In genomic region chr3:37519661-37520060, GRCh38 we compare ENCODE assay signal across 16 cellular contexts.
"Had no signal": no experiment of that assay in that cellular context is flagged by ENCODE, and none has a peak within 500 bp of the region (broad histone marks: within the 10 kb centered on the region; RNA-seq: fewer than 3 reads in every experiment).

No MANE protein-coding gene starts in this region.

- H3K4me3 ChIP-seq: psoas muscle, suprapubic skin had no signal

- H3K4me3 Mint-ChIP-seq: activated CD4-positive, alpha-beta T cell treated with anti-CD3 and anti-CD28 coated beads for 36 hours; activated CD8-positive, alpha-beta T cell treated with anti-CD3 and anti-CD28 coated beads for 36 hours; activated T-cell treated with anti-CD3 and anti-CD28 coated beads, Interleukin-2, amount 50 U/mL, for 72 hours; nephron; T-helper 2 cell treated with Interferon-gamma antibody and Interleukin-4, amounts not matched to agents 5 μg/mL and 100 μg/mL, for 36 hours; type B pancreatic cell had no signal

- H3K27ac ChIP-seq: psoas muscle, suprapubic skin, VCaP had no signal

- DNase-seq: activated CD4-positive, alpha-beta T cell treated with anti-CD3 and anti-CD28 coated beads for 36 hours; activated CD8-positive, alpha-beta memory T cell treated with anti-CD3 and anti-CD28 coated beads, Interleukin-2, amount 50 U/mL, for 4 hours; activated CD8-positive, alpha-beta T cell treated with anti-CD3 and anti-CD28 coated beads for 36 hours; activated gamma-delta T cell treated with Interleukin-2 at 50 U/mL for 16 hours; activated T-cell treated with anti-CD3 and anti-CD28 coated beads, Interleukin-2, amount 50 U/mL, for 72 hours; foreskin melanocyte; occipital lobe; psoas muscle; stimulated activated CD4-positive, alpha-beta T cell treated with anti-CD3 and anti-CD28 coated beads, Interleukin-4, amount 100 ng/mL, for 1 hour; stimulated activated CD8-positive, alpha-beta memory T cell treated with anti-CD3 and anti-CD28 coated beads, Interleukin-4, amount 100 ng/mL, for 48 hours; stimulated activated naive CD8-positive, alpha-beta T cell treated with anti-CD3 and anti-CD28 coated beads, Interleukin-15, Interleukin-2, amounts not matched to agents 100 U/mL and 50 U/mL, for 24 hours had no signal

- H3K27ac Mint-ChIP-seq: activated CD4-positive, alpha-beta T cell treated with anti-CD3 and anti-CD28 coated beads for 36 hours; activated CD8-positive, alpha-beta T cell treated with anti-CD3 and anti-CD28 coated beads for 36 hours; activated T-cell treated with anti-CD3 and anti-CD28 coated beads, Interleukin-2, amount 50 U/mL, for 72 hours; nephron; T-helper 2 cell treated with Interferon-gamma antibody and Interleukin-4, amounts not matched to agents 5 μg/mL and 100 μg/mL, for 36 hours; type B pancreatic cell had no signal

- H3K9me3 ChIP-seq: psoas muscle, suprapubic skin had no signal

- H3K4me1 ChIP-seq: psoas muscle had no signal

- H3K27me3 Mint-ChIP-seq: activated CD8-positive, alpha-beta T cell treated with anti-CD3 and anti-CD28 coated beads for 36 hours; type B pancreatic cell had no signal

- H3K9me3 Mint-ChIP-seq: activated CD8-positive, alpha-beta T cell treated with anti-CD3 and anti-CD28 coated beads for 36 hours; activated T-cell treated with anti-CD3 and anti-CD28 coated beads, Interleukin-2, amount 50 U/mL, for 72 hours; nephron; T-helper 2 cell treated with Interferon-gamma antibody and Interleukin-4, amounts not matched to agents 5 μg/mL and 100 μg/mL, for 36 hours; type B pancreatic cell had no signal

- H3K4me1 Mint-ChIP-seq: activated CD4-positive, alpha-beta T cell treated with anti-CD3 and anti-CD28 coated beads for 36 hours; nephron had no signal

- ATAC-seq: activated CD4-positive, alpha-beta T cell treated with anti-CD3 and anti-CD28 coated beads for 36 hours; activated CD8-positive, alpha-beta T cell treated with anti-CD3 and anti-CD28 coated beads for 36 hours; activated T-cell treated with anti-CD3 and anti-CD28 coated beads, Interleukin-2, amount 50 U/mL, for 72 hours; psoas muscle; stimulated activated naive CD8-positive, alpha-beta T cell treated with anti-CD3 and anti-CD28 coated beads, Interleukin-15, Interleukin-2, amounts not matched to agents 100 U/mL and 50 U/mL, for 24 hours had no signal

- H3K27me3 ChIP-seq: suprapubic skin had no signal
